Comparison of ENCODE assay signal across 1 cellular context in genomic region chr11:116946414-116946813, GRCh38.
TF ChIP-seq lines count a peak whose summit lies in the region.

No MANE protein-coding gene starts in this region.

TF ChIP-seq in IMR-90, 13 proteins besides CTCF, POLR2A, EP300 and RAD21:
- TF ChIP-seq MAZ (IDR thresholded peaks at IDR 0.05; ENCODE audit: borderline replicate concordance, low read depth, low read length) (no peak), RCOR1 (IDR thresholded peaks at IDR 0.05; ENCODE audit: insufficient replicate concordance, low read length) (no peak), SMC3 (IDR thresholded peaks at IDR 0.05; ENCODE audit: low read depth, low read length) (no peak), CHD1 (IDR thresholded peaks at IDR 0.05; ENCODE audit: low read depth, low read length) (no peak), MAFK (IDR thresholded peaks at IDR 0.05; ENCODE audit: low read depth, low read length) (no peak), MXI1 (IDR thresholded peaks at IDR 0.05; ENCODE audit: borderline replicate concordance, low read depth, low read length) (no peak), FOS (IDR thresholded peaks at IDR 0.05; ENCODE audit: low read depth, low read length) (no peak), RFX5 (IDR thresholded peaks at IDR 0.05; ENCODE audit: low read depth, low read length) (no peak), CEBPB (IDR thresholded peaks at IDR 0.05; ENCODE audit: low read depth, low read length) (no peak)
